8 cellular contexts compared by ENCODE assay signal in the genomic region with DNA sequence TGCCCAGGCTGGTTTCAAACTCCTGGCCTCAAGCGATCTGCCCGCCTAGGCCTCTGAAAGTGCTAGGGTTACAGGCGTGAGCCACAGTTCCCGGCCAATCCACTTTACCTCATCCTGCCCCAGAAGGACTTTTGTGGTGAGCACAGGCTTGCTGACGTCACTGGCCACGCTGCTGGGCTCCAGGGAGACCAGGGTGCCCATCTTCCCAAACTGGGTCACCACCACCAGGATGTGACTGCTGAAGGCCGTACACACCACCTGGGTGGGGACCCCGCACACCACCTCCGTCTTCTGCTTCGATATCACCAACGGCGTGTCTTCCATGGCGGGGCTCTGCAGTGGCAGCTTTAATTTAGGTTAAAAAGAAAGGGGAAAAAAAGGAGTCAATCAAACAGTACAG. TPM values are rescaled to one million over a fixed set of nuclear protein-coding genes. Genes with fewer than 3 reads are reported as not detected.
A peak's percentile ranks its signal among the peaks of the same experiment; 100 is the strongest.
DNase-seq lines count a peak whose midpoint lies in the region; TF ChIP-seq lines count a peak whose summit lies in the region.

No MANE protein-coding gene starts in this region.

- H3K36me3 ChIP-seq in DOHH2 (ENCODE audit: control insufficient read depth, low read length) (peaks cover 25% of the 10 kb centered on the region), brain microvascular endothelial cell (replicated peaks) (no peaks in the 10 kb centered on the region), mesodermal cell (ENCODE audit: control insufficient read depth, insufficient read depth, low read length) (peaks cover 3% of the 10 kb centered on the region)

- no peaks in the 10 kb centered on the region for H4K20me1 ChIP-seq in DOHH2 (ENCODE audit: control insufficient read depth, insufficient read depth, low read depth, low read length)

- H3K9me3 ChIP-seq in DOHH2 (ENCODE audit: control insufficient read depth, insufficient read depth, low read length) (no peaks in the 10 kb centered on the region), mesodermal cell (ENCODE audit: control insufficient read depth, low read length) (no peaks in the 10 kb centered on the region)

- no peaks in the 10 kb centered on the region for H3K9me2 ChIP-seq in DOHH2 (replicated peaks; ENCODE audit: control insufficient read depth, low read length)

- H3K4me1 ChIP-seq in DOHH2 (ENCODE audit: control insufficient read depth, low read length): peaks cover 27% of the 10 kb centered on the region
- peaks cover 19% of the 10 kb centered on the region for H3K4me1 ChIP-seq in mesodermal cell (ENCODE audit: control insufficient read depth, insufficient read depth, low read length, poor library complexity, severe bottlenecking)

- in situ Hi-C loops in brain microvascular endothelial cell (cut with HindIII; ENCODE audit: low pct_ligation_motif_present, low sequenced_read_pairs): no loop called here

- H3K4me3 ChIP-seq in DOHH2 (ENCODE audit: low read length): peak overlapping the region; percentile 77
- peak overlapping the region; percentile 87 for H3K4me3 ChIP-seq in brain microvascular endothelial cell (ENCODE audit: low read depth, low read length)
- peak overlapping the region; percentile 57 for H3K4me3 ChIP-seq in mesodermal cell (ENCODE audit: extremely low read depth, insufficient read depth, low read length, poor library complexity, severe bottlenecking)

- H3K4me2 ChIP-seq in DOHH2 (ENCODE audit: low read length): peak overlapping the region; percentile 69

- WGBS in mesodermal cell (ENCODE audit: insufficient coverage in 2 of 2), 2 experiments: 94 to 98% methylated on average over 9 of the region's 13 CpGs

- peaks cover 16% of the 10 kb centered on the region; the same call in 1 of the 2 replicates for H3F3A ChIP-seq in DOHH2 (ENCODE audit: control insufficient read depth, insufficient read depth)

- DNase-seq in NCI-H446 treated with DMSO at 0.1 percent for 48 hours (lab: John Stamatoyannopoulos, UW): peak; percentile 16
- DNase-seq in brain microvascular endothelial cell: peak; percentile 43
- DNase-seq in HCEC 1CT: no peak
- no peak for DNase-seq in NCI-H146 (lab: John Stamatoyannopoulos, UW)
- no peak for DNase-seq in activated gamma-delta T cell treated with Interleukin-2 at 50 U/mL for 16 hours
- DNase-seq in SK-N-DZ (ENCODE audit: low spot score): no peak

- H3K27me3 ChIP-seq in DOHH2 (ENCODE audit: control insufficient read depth, low read length) (no peaks in the 10 kb centered on the region), brain microvascular endothelial cell (replicated peaks) (no peaks in the 10 kb centered on the region)

- TF ChIP-seq CTCF in DOHH2 (IDR thresholded peaks at IDR 0.05; ENCODE audit: low read depth, low read length, poor library complexity, severe bottlenecking) (no peak), brain microvascular endothelial cell (IDR thresholded peaks at IDR 0.05; ENCODE audit: low read depth, low read length, missing control alignments) (no peak)

- peaks cover 37% of the 10 kb centered on the region for H3K79me2 ChIP-seq in DOHH2 (ENCODE audit: control insufficient read depth, low read length)

- H3K27ac ChIP-seq in DOHH2 (ENCODE audit: low read depth, low read length) (peak overlapping the region; percentile 20; the same call in 1 of the 2 replicates), brain microvascular endothelial cell (peak overlapping the region; percentile 95), mesodermal cell (ENCODE audit: low read depth, low read length, severe bottlenecking) (no peak overlapping the region)

RNA-seq across cellular contexts. Expression of gene PSMG3, which starts 0.8 kb away (rescaled TPM):
- polyA plus RNA-seq in mesodermal cell (2013, experiment 1 of 2): 28.0 TPM
- polyA plus RNA-seq in mesodermal cell (2013, experiment 2 of 2): 22.4 TPM
- 114 and 158 TPM in 2 replicates for polyA plus RNA-seq in SK-N-DZ (2014; cell fraction: cytosol; rRNA removed)
- 124 and 138 TPM in 2 replicates for polyA plus RNA-seq in SK-N-DZ (2014; cell fraction: nucleus; rRNA removed)

RNA-seq across cellular contexts. Expression of gene TMEM184A, which starts 13.0 kb away (rescaled TPM):
- polyA plus RNA-seq in mesodermal cell (2013, experiment 1 of 2): 1.8 TPM
- polyA plus RNA-seq in mesodermal cell (2013, experiment 2 of 2): 0.86 TPM
- 0.38 and 0.68 TPM in 2 replicates for polyA plus RNA-seq in SK-N-DZ (2014; cell fraction: cytosol; rRNA removed)
- 2.3 and 2.4 TPM in 2 replicates for polyA plus RNA-seq in SK-N-DZ (2014; cell fraction: nucleus; rRNA removed)

RNA-seq across cellular contexts. Expression of gene MAFK, which starts 38.5 kb away (rescaled TPM):
- polyA plus RNA-seq in mesodermal cell (2013, experiment 1 of 2): 17.9 TPM
- 15.4 TPM for polyA plus RNA-seq in mesodermal cell (2013, experiment 2 of 2)
- 1.8 and 3.6 TPM in 2 replicates for polyA plus RNA-seq in SK-N-DZ (2014; cell fraction: cytosol; rRNA removed)
- polyA plus RNA-seq in SK-N-DZ (2014; cell fraction: nucleus; rRNA removed): 5.1 and 10.7 TPM in 2 replicates

Comparison
In these comparisons a context has a peak if more than half of its experiments do, and no peak if none do; other contexts are left out.
1. DNase-seq: peak in NCI-H446 treated with DMSO at 0.1 percent for 48 hours (single experiment) and brain microvascular endothelial cell (single experiment); none in HCEC 1CT (single experiment), NCI-H146 (single experiment), activated gamma-delta T cell treated with Interleukin-2 at 50 U/mL for 16 hours (single experiment) and SK-N-DZ (single experiment).
2. Peak in every context shown above with its lines, with median percentiles within 50 percentile points of each other: H3K4me3 ChIP-seq.